Comparison of ENCODE assay signal across 1 cellular context in genomic region chr3:71008350-71008923, GRCh38.
TF ChIP-seq lines count a peak whose summit lies in the region.

No MANE protein-coding gene starts in this region.

TF ChIP-seq in SK-N-SH, 30 proteins besides CTCF, POLR2A, EP300 and RAD21 (continued from another document):
- TF ChIP-seq REST (IDR thresholded peaks at IDR 0.05; ENCODE audit: low read depth, low read length), result no peak
- no peak for TF ChIP-seq USF1 (IDR thresholded peaks at IDR 0.05; ENCODE audit: borderline replicate concordance, low read depth)
- no peak for TF ChIP-seq USF2 (IDR thresholded peaks at IDR 0.05; ENCODE audit: borderline replicate concordance, low read depth, low read length)
- TF ChIP-seq SIN3A (IDR thresholded peaks at IDR 0.05; ENCODE audit: borderline replicate concordance, low read depth, low read length), result no peak
- TF ChIP-seq RCOR1 (IDR thresholded peaks at IDR 0.05; ENCODE audit: low read length), result no peak
- no peak for TF ChIP-seq POLR2AphosphoS5 (IDR thresholded peaks at IDR 0.05; ENCODE audit: low read depth, low read length)
- TF ChIP-seq MXI1 (IDR thresholded peaks at IDR 0.05; ENCODE audit: low read depth, low read length), result no peak
- TF ChIP-seq MEF2A (IDR thresholded peaks at IDR 0.05; ENCODE audit: borderline replicate concordance, low read depth), result no peak
- TF ChIP-seq SMC3 (IDR thresholded peaks at IDR 0.05; ENCODE audit: low read depth, low read length), result no peak
- TF ChIP-seq TAF1 (IDR thresholded peaks at IDR 0.05; ENCODE audit: borderline replicate concordance, low read depth, low read length), result no peak
- no peak for TF ChIP-seq FOSL2 (IDR thresholded peaks at IDR 0.05; ENCODE audit: borderline replicate concordance, low read depth)
- TF ChIP-seq NRF1 (IDR thresholded peaks at IDR 0.05; ENCODE audit: low read depth, low read length), result no peak
